10 cellular contexts compared by ENCODE assay signal in genomic region chr2:240680185-240680584, GRCh38. TPM values are rescaled to one million over a fixed set of nuclear protein-coding genes. Genes with fewer than 3 reads are reported as not detected.
"Had no signal": no experiment of that assay in that cellular context is flagged by ENCODE, and none has a peak within 500 bp of the region (broad histone marks: within the 10 kb centered on the region; RNA-seq: fewer than 3 reads in every experiment).

No MANE protein-coding gene starts in this region.

RNA-seq across cellular contexts. Expression of gene AQP12B, which starts 2.5 kb away (rescaled TPM):
- total RNA-seq: NCI-H460, OCI-LY7, PC-3, PC-9, Right ventricle myocardium inferior, Right ventricle myocardium superior, RPMI7951, SJCRH30, SJSA1, SK-MEL-5 had no signal

RNA-seq across cellular contexts. Expression of gene AQP12A, which starts 11.5 kb away (rescaled TPM):
- total RNA-seq: NCI-H460, OCI-LY7, PC-3, PC-9, Right ventricle myocardium inferior, Right ventricle myocardium superior, RPMI7951, SJCRH30, SJSA1, SK-MEL-5 had no signal

RNA-seq across cellular contexts. Expression of gene GPR35, which starts 54.9 kb away (rescaled TPM):
- total RNA-seq: SK-MEL-5 had no signal
